In the genomic region with DNA sequence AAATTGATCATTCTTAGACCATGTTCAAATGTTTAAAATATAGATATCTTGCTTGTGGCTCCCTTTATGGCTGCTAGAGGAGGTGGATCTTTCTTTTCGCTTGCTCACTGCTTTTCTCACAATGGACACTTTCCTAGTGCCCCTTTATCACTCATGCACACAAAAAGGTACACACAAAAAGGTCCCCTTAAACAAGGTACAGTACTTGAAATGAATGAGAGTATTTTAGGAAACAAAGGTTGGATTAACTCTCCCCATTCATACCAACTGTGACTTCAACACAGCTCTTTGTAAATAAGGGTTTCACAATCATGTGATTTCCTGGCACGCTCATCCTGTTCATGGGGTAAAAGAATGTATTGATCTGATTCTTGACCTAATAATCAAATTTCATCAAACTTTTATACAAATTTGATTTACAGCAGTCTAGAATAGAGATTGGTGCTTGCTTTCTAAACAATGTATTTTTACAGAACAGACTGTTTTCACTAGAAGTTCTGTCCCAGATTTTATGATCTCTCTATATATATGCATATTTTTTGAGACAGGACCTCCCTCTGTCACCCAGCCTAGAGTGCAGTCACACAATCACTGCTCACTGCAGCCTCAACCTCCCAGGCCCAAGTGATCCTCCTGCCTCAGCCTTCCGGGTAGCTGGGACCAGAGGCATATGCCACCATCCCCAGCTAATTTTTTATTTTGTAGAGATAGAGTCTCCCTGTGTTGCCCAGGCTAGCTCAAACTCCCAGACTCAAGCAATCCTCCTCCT, we compare ENCODE assay signal across 23 cellular contexts. TPM values are rescaled to one million over a fixed set of nuclear protein-coding genes. Genes with fewer than 3 reads are reported as not detected.
A peak's percentile ranks its signal among the peaks of the same experiment; 100 is the strongest.
DNase-seq lines count a peak whose midpoint lies in the region; ATAC-seq and TF ChIP-seq lines count a peak whose summit lies in the region.
"Had no signal": no experiment of that assay in that cellular context is flagged by ENCODE, and none has a peak within 500 bp of the region (broad histone marks: within the 10 kb centered on the region; RNA-seq: fewer than 3 reads in every experiment).

No MANE protein-coding gene starts in this region.

- H3K27me3 ChIP-seq in A673 (replicated peaks; ENCODE audit: insufficient read depth, low read depth, low read length, poor library complexity) (no peaks in the 10 kb centered on the region), IMR-90 (ENCODE audit: control insufficient read depth, insufficient read depth, low read length) (no peaks in the 10 kb centered on the region), SJCRH30 (no peaks in the 10 kb centered on the region), transverse colon (no peaks in the 10 kb centered on the region)
- H3K27me3 ChIP-seq: BLaER1 treated with 17β-estradiol and CSF1 and Interleukin-3, amounts not matched to agents 10 nM and 100 nM; right atrium auricular region; suprapubic skin; uterus had no signal

- no peaks in the 10 kb centered on the region for H4K20me1 ChIP-seq in IMR-90 (ENCODE audit: insufficient read depth, low read length)
- H4K20me1 ChIP-seq: BLaER1 treated with 17β-estradiol and CSF1 and Interleukin-3, amounts not matched to agents 10 nM and 100 nM had no signal

- no peak for TF ChIP-seq EP300 in transverse colon (IDR thresholded peaks at IDR 0.05; ENCODE audit: low read depth)

- TF ChIP-seq RAD21 in IMR-90 (IDR thresholded peaks at IDR 0.05; ENCODE audit: low read length) = no peak

- no peak overlapping the region for H2BK5ac ChIP-seq in IMR-90 (ENCODE audit: low read depth, low read length, poor library complexity, severe bottlenecking)

- CTCF ChIA-PET in A673 (lab: Charles Lee) (no interaction called here), IMR-90 (lab: Yijun Ruan, JAX) (no interaction called here)

- no peak overlapping the region; the same call in 1 of the 2 replicates for H3K18ac ChIP-seq in IMR-90 (ENCODE audit: low read depth, low read length)

- no TSS peak for BruUV-seq in A673 (replicated peaks; lab: Mats Ljungman, UMichigan)
- BruUV-seq in IMR-90 (replicated peaks; lab: Mats Ljungman, UMichigan) = no TSS peak

- no peaks in the 10 kb centered on the region for H3K9me1 ChIP-seq in IMR-90 (ENCODE audit: insufficient read depth, low read length)

- H3K56ac ChIP-seq in IMR-90 (ENCODE audit: extremely low read depth, insufficient read depth, low read length) = no peak overlapping the region

- TF ChIP-seq POLR2A in IMR-90 (IDR thresholded peaks at IDR 0.05; ENCODE audit: low read depth, low read length) (no peak), transverse colon (IDR thresholded peaks at IDR 0.05) (no peak)

- H4K5ac ChIP-seq in IMR-90 (ENCODE audit: low read depth, low read length) = no peak overlapping the region; the same call in 1 of the 2 replicates

- H4K91ac ChIP-seq in IMR-90 (ENCODE audit: insufficient read depth, low read depth, low read length) = no peak overlapping the region

- no peak overlapping the region for H3K14ac ChIP-seq in IMR-90 (replicated peaks; ENCODE audit: low read depth, low read length)

- no peak for ATAC-seq in IMR-90 (ENCODE audit: low read depth)
- peak; percentile 93 for ATAC-seq in left lobe of liver
- ATAC-seq in sciatic nerve = no peak

- dilution Hi-C loops in IMR-90 (cut with HindIII; ENCODE audit: low sequenced_read_pairs, unreplicated experiment) = no loop called here

- in situ Hi-C loops in IMR-90 (cut with MboI; ENCODE audit: low sequenced_read_pairs) (no loop called here), transverse colon (cut with MboI; ENCODE audit: low pct_ligation_motif_present in 1 of 4, low pct_unique_long_range_greater_than_20kb in 1 of 4, low sequenced_read_pairs in 3 of 4) (no loop called here)

- no peaks in the 10 kb centered on the region for H3K9me3 ChIP-seq in A673 (ENCODE audit: low read depth, low read length, poor library complexity, severe bottlenecking)
- no peaks in the 10 kb centered on the region for H3K9me3 ChIP-seq in IMR-90 (ENCODE audit: control insufficient read depth, insufficient read depth, low read length)
- H3K9me3 ChIP-seq in SJCRH30 (replicated peaks) = no peaks in the 10 kb centered on the region
- no peaks in the 10 kb centered on the region for H3K9me3 ChIP-seq in transverse colon
- H3K9me3 ChIP-seq: BLaER1 treated with 17β-estradiol and CSF1 and Interleukin-3, amounts not matched to agents 10 nM and 100 nM; right atrium auricular region; suprapubic skin; uterus had no signal

- no peak overlapping the region for H3K4me3 ChIP-seq in A673 (ENCODE audit: low read depth, low read length, poor library complexity, severe bottlenecking)
- no peak overlapping the region for H3K4me3 ChIP-seq in IMR-90 (ENCODE audit: insufficient read depth, low read depth, low read length)
- no peak overlapping the region for H3K4me3 ChIP-seq in SJCRH30
- H3K4me3 ChIP-seq in transverse colon = no peak overlapping the region
- H3K4me3 ChIP-seq: BLaER1 treated with 17β-estradiol and CSF1 and Interleukin-3, amounts not matched to agents 10 nM and 100 nM; coronary artery; right atrium auricular region; suprapubic skin; uterus had no signal

- H3K23ac ChIP-seq in IMR-90 (ENCODE audit: low read depth, low read length) = no peak overlapping the region

- TF ChIP-seq CTCF in A673 (conservative IDR thresholded peaks at IDR 0.05; ENCODE audit: low read depth, low read length) (no peak), IMR-90 (conservative IDR thresholded peaks at IDR 0.05; ENCODE audit: low read depth, low read length) (no peak), transverse colon (IDR thresholded peaks at IDR 0.05) (no peak)

- 0 out of 2 replicates have a peak overlapping the region, but pooled peaks have one; percentile 10 for H2AK5ac ChIP-seq in IMR-90 (ENCODE audit: low read depth, low read length)

- H4K8ac ChIP-seq in IMR-90 (ENCODE audit: low read depth in 2 of 2, low read length in 2 of 2) = no peak overlapping the region

- POLR2A ChIA-PET in A673 (lab: Charles Lee; ENCODE audit: low non-redundant PET) = no interaction called here
- POLR2A ChIA-PET in IMR-90 (lab: Charles Lee; ENCODE audit: unreplicated experiment) = no interaction called here

- no peak overlapping the region for H2BK20ac ChIP-seq in IMR-90 (ENCODE audit: low read depth, low read length)

- no peak overlapping the region for H3K9ac ChIP-seq in IMR-90 (ENCODE audit: low read depth, low read length)
- H3K9ac ChIP-seq: BLaER1 treated with 17β-estradiol and CSF1 and Interleukin-3, amounts not matched to agents 10 nM and 100 nM; KMS-11 had no signal

- no peak overlapping the region for H2AFZ ChIP-seq in IMR-90 (replicated peaks; ENCODE audit: low read length, poor library complexity)

- H3K27ac ChIP-seq in A673 (ENCODE audit: low read depth, low read length, poor library complexity, severe bottlenecking) (no peak overlapping the region), IMR-90 (ENCODE audit: insufficient read depth, low read length) (no peak overlapping the region), SJCRH30 (peak overlapping the region; percentile 63), transverse colon (no peak overlapping the region)
- H3K27ac ChIP-seq: BLaER1 treated with 17β-estradiol and CSF1 and Interleukin-3, amounts not matched to agents 10 nM and 100 nM; coronary artery; KMS-11; right atrium auricular region; suprapubic skin; uterus had no signal

- no peak overlapping the region for H2BK120ac ChIP-seq in IMR-90 (ENCODE audit: low read depth, low read length)

- intact Hi-C loops in A673 (cut with micrococcal nuclease; ENCODE audit: unreplicated experiment) (no loop called here), IMR-90 (cut with micrococcal nuclease) (no loop called here), sciatic nerve (cut with DNase I) (no loop called here), transverse colon (cut with DNase I; ENCODE audit: low total_unique reads) (no loop called here)

- H3K4me1 ChIP-seq in A673 (ENCODE audit: insufficient read depth, low read length, poor library complexity, severe bottlenecking) = no peaks in the 10 kb centered on the region
- no peaks in the 10 kb centered on the region for H3K4me1 ChIP-seq in IMR-90 (ENCODE audit: control insufficient read depth, insufficient read depth, low read length)
- H3K4me1 ChIP-seq in SJCRH30 = peaks cover 20% of the 10 kb centered on the region
- H3K4me1 ChIP-seq in transverse colon = peaks cover 0 to 25% (median 13%) of the 10 kb centered on the region in 4 donors
- H3K4me1 ChIP-seq: BLaER1 treated with 17β-estradiol and CSF1 and Interleukin-3, amounts not matched to agents 10 nM and 100 nM; right atrium auricular region; suprapubic skin; uterus had no signal

- H3K36me3 ChIP-seq in A673 (ENCODE audit: insufficient read depth, low read length, poor library complexity, severe bottlenecking) (no peaks in the 10 kb centered on the region), IMR-90 (ENCODE audit: control insufficient read depth, insufficient read depth, low read length) (no peaks in the 10 kb centered on the region), SJCRH30 (no peaks in the 10 kb centered on the region), transverse colon (no peaks in the 10 kb centered on the region)
- H3K36me3 ChIP-seq: BLaER1 treated with 17β-estradiol and CSF1 and Interleukin-3, amounts not matched to agents 10 nM and 100 nM; right atrium auricular region; suprapubic skin; uterus had no signal

- H2AK9ac ChIP-seq in IMR-90 (replicated peaks; ENCODE audit: low read depth, low read length, poor library complexity) = no peak overlapping the region

- H2BK15ac ChIP-seq in IMR-90 (ENCODE audit: low read depth, low read length) = no peak overlapping the region

- H3K4me2 ChIP-seq in IMR-90 (ENCODE audit: low read depth, low read length) = no peak overlapping the region
- H3K4me2 ChIP-seq: BLaER1 treated with 17β-estradiol and CSF1 and Interleukin-3, amounts not matched to agents 10 nM and 100 nM; KMS-11 had no signal

- no peaks in the 10 kb centered on the region for H3K79me1 ChIP-seq in IMR-90 (ENCODE audit: low read depth in 1 of 2, low read length in 2 of 2)

- WGBS in IMR-90 (ENCODE audit: extremely low coverage in 2 of 2, insufficient read length in 1 of 2), 2 experiments = no CpG with 5 or more reads among the region's 3 CpGs
- 75 to 77% methylated on average over 3 of the region's 3 CpGs for whole genome bisulfite sequencing in transverse colon (ENCODE audit: low coverage in 1 of 2), 2 donors

- H3K4ac ChIP-seq in IMR-90 (ENCODE audit: low read depth, low read length) = no peak overlapping the region

- DNase-seq in A673 (ENCODE audit: low spot score) = peak; percentile 6
- DNase-seq in IMR-90 = no peak
- DNase-seq in SJCRH30 = no peak
- DNase-seq in left lobe of liver (ENCODE audit: low spot score) = no peak
- DNase-seq in sciatic nerve (ENCODE audit: low spot score) = no peak
- no peak for DNase-seq in transverse colon
- DNase-seq in Kasumi-1 (lab: John Stamatoyannopoulos, UW) = no peak
- no peak for DNase-seq in NCI-H2196 treated with DMSO at 0.1 percent for 48 hours (lab: John Stamatoyannopoulos, UW; ENCODE audit: unreplicated experiment)
- DNase-seq: ACHN; activated CD4-positive, alpha-beta T cell treated with anti-CD3 and anti-CD28 coated beads, Interleukin-2, amount 10 ng/mL, durations not matched to agents 24 days and 14 days; activated naive CD8-positive, alpha-beta T cell treated with anti-CD3 and anti-CD28 coated beads, Interleukin-2, amount 10 ng/mL, durations not matched to agents 7 days and 5 days; GDM1; hippocampal formation; NCI-H2029 treated with DMSO at 0.1 percent for 48 hours; NCI-H526; Right ventricle myocardium superior; stimulated activated CD4-positive, alpha-beta T cell treated with anti-CD3 and anti-CD28 coated beads, Interleukin-15, amount 100 ng/mL, for 24 hours; uterus had no signal

RNA-seq across cellular contexts. Expression of gene EPS8, which starts 34.4 kb away (rescaled TPM):
- total RNA-seq in A673 (2021) (14.0 and 16.3 TPM in 2 replicates), IMR-90 (2012; rRNA removed) (102 and 104 TPM in 2 replicates), left lobe of liver (27.0 TPM), sciatic nerve (117 TPM), transverse colon (100 to 1,000 TPM in 3 of 4 donors, 10 to 100 TPM in 1; 55.1 to 180 (median 140) TPM)
- polyA plus RNA-seq in IMR-90 (2012; rRNA removed) = 45.0 and 45.1 TPM in 2 replicates
- polyA plus RNA-seq in IMR-90 (2012; cell fraction: cytosol; rRNA removed) = 14.0 and 14.1 TPM in 2 replicates
- polyA plus RNA-seq in IMR-90 (2012; cell fraction: nucleus; rRNA removed; ENCODE audit: low replicate concordance) = 26.2 and 55.5 TPM in 2 replicates
- total RNA-seq in SJCRH30 (2014; rRNA removed; shearing (Covaris generic)) = 23.3 and 27.1 TPM in 2 replicates

RNA-seq across cellular contexts. Expression of gene STRAP, which starts 58.6 kb away (rescaled TPM):
- total RNA-seq in A673 (2021) (222 and 247 TPM in 2 replicates), IMR-90 (2012; rRNA removed) (82.1 and 133 TPM in 2 replicates), left lobe of liver (48.6 TPM), sciatic nerve (69.6 TPM), transverse colon (10 to 100 TPM; 39.3 to 78.6 (median 48.6) TPM)
- 91.0 and 98.1 TPM in 2 replicates for polyA plus RNA-seq in IMR-90 (2012; rRNA removed)
- 53.4 and 67.4 TPM in 2 replicates for polyA plus RNA-seq in IMR-90 (2012; cell fraction: cytosol; rRNA removed)
- polyA plus RNA-seq in IMR-90 (2012; cell fraction: nucleus; rRNA removed; ENCODE audit: low replicate concordance) = 31.4 and 54.0 TPM in 2 replicates
- total RNA-seq in SJCRH30 (2014; rRNA removed; shearing (Covaris generic)) = 171 and 173 TPM in 2 replicates
